8 cellular contexts compared by ENCODE assay signal in genomic region chr3:14434105-14434504, GRCh38. TPM values are rescaled to one million over a fixed set of nuclear protein-coding genes. Genes with fewer than 3 reads are reported as not detected.
DNase-seq lines count a peak whose midpoint lies in the region; ATAC-seq, FAIRE-seq and TF ChIP-seq lines count a peak whose summit lies in the region.

No MANE protein-coding gene starts in this region.

- peaks cover 7% of the 10 kb centered on the region for H4K20me1 ChIP-seq in SK-N-SH (ENCODE audit: insufficient read depth)

- H3K36me3 Mint-ChIP-seq in endodermal cell (ENCODE audit: low read depth) = no peaks in the 10 kb centered on the region

- no peaks in the 10 kb centered on the region for H3K27me3 Mint-ChIP-seq in endodermal cell (ENCODE audit: insufficient read depth)

- H3K4me3 Mint-ChIP-seq in endodermal cell = no peak overlapping the region

- H3K4me3 ChIP-seq in SK-N-SH (ENCODE audit: low read depth in 2 of 2, low read length in 1 of 2) = no peak overlapping the region
- H3K4me3 ChIP-seq in SJSA1 = no peak overlapping the region
- H3K4me3 ChIP-seq in endodermal cell (ENCODE audit: low read length) = no peak overlapping the region
- H3K4me3 ChIP-seq in small intestine (ENCODE audit: low read depth in 1 of 2, low read length in 2 of 2) = no peak overlapping the region

- H3K4me2 ChIP-seq in SK-N-SH = peak overlapping the region; percentile 41; the same call in 1 of the 2 replicates

- no peak for TF ChIP-seq EP300 in SK-N-SH (IDR thresholded peaks at IDR 0.05; ENCODE audit: borderline replicate concordance in 1 of 2, low read depth in 1 of 2, low read length in 1 of 2)

- no peak for DNase-seq in SK-N-SH
- DNase-seq in SJSA1 (ENCODE audit: low read depth in 1 of 2, low spot score in 2 of 2) = no peak
- DNase-seq in endodermal cell = no peak
- no peak for DNase-seq in small intestine
- DNase-seq in COLO668 (lab: John Stamatoyannopoulos, UW; ENCODE audit: unreplicated experiment) = no peak
- no peak for DNase-seq in kidney glomerular epithelial cell (lab: John Stamatoyannopoulos, UW)
- no peak for DNase-seq in mucosa of gallbladder (ENCODE audit: low spot score)

- FAIRE-seq in small intestine (lab: Jason Lieb, UNC) = no peak

- TF ChIP-seq RAD21 in SK-N-SH (IDR thresholded peaks at IDR 0.05; ENCODE audit: low read length) = no peak

- CTCF ChIA-PET in SK-N-SH (lab: Yijun Ruan, JAX) = interaction anchor here (1.7 to 2.0 kb wide), 2 partner anchors 173 to 231 kb away, joined by 6 to 8 read pairs; no protein-coding TSS in a partner anchor

- peaks cover 26% of the 10 kb centered on the region for H3K79me2 ChIP-seq in SK-N-SH (ENCODE audit: insufficient read depth)

- H3K27me3 ChIP-seq in SK-N-SH (ENCODE audit: insufficient read depth) = no peaks in the 10 kb centered on the region
- no peaks in the 10 kb centered on the region for H3K27me3 ChIP-seq in SJSA1 (replicated peaks)
- no peaks in the 10 kb centered on the region for H3K27me3 ChIP-seq in endodermal cell (ENCODE audit: control insufficient read depth, insufficient read depth, low read length, poor library complexity, severe bottlenecking)
- no peaks in the 10 kb centered on the region for H3K27me3 ChIP-seq in small intestine (ENCODE audit: control insufficient read depth in 2 of 2, insufficient read depth in 2 of 2, low read length in 2 of 2)

- TF ChIP-seq CTCF in SK-N-SH (IDR thresholded peaks at IDR 0.05) = no peak
- TF ChIP-seq CTCF in endodermal cell (conservative IDR thresholded peaks at IDR 0.05) = no peak

- no peaks in the 10 kb centered on the region for H3K9me2 ChIP-seq in SK-N-SH

- H3F3A ChIP-seq in SK-N-SH (replicated peaks; ENCODE audit: insufficient read depth) = peaks cover 13% of the 10 kb centered on the region

- H3K9me3 Mint-ChIP-seq in endodermal cell = no peaks in the 10 kb centered on the region

- H3K4me1 Mint-ChIP-seq in endodermal cell = peaks cover 28% of the 10 kb centered on the region

- peak overlapping the region; percentile 32 for H3K27ac Mint-ChIP-seq in endodermal cell

- H2AFZ ChIP-seq in SK-N-SH (ENCODE audit: low read depth) = no peak overlapping the region

- 58% methylated on average over 4 of the region's 4 CpGs for WGBS in SK-N-SH (ENCODE audit: low lambda C conversion rate)
- 90 to 95% methylated on average over 2 to 4 of the region's 4 CpGs for WGBS in endodermal cell (ENCODE audit: insufficient coverage in 1 of 2, insufficient read length in 1 of 2), 2 experiments
- 32 to 56% (median 33%) methylated on average over 4 of the region's 4 CpGs for WGBS in small intestine, 3 donors

- H3K9me3 ChIP-seq in SK-N-SH (no peaks in the 10 kb centered on the region), SJSA1 (replicated peaks) (no peaks in the 10 kb centered on the region), endodermal cell (ENCODE audit: control insufficient read depth, low read length) (no peaks in the 10 kb centered on the region), small intestine (ENCODE audit: control insufficient read depth, low read depth) (no peaks in the 10 kb centered on the region)

- POLR2A ChIA-PET in SK-N-SH (lab: Yijun Ruan, JAX) = no interaction called here

- H3K4me1 ChIP-seq in SK-N-SH (ENCODE audit: control insufficient read depth in 1 of 2, insufficient read depth in 2 of 2, low read depth in 1 of 2, low read length in 1 of 2) = peaks cover 41 to 54% of the 10 kb centered on the region in 2 experiments
- peaks cover 55% of the 10 kb centered on the region for H3K4me1 ChIP-seq in SJSA1 (replicated peaks)
- H3K4me1 ChIP-seq in endodermal cell (ENCODE audit: control insufficient read depth, insufficient read depth, low read length) = peaks cover 7% of the 10 kb centered on the region
- peaks cover 30% of the 10 kb centered on the region in 2 donors for H3K4me1 ChIP-seq in small intestine (ENCODE audit: control insufficient read depth in 2 of 2, insufficient read depth in 1 of 2, low read depth in 1 of 2, low read length in 1 of 2)

- H3K36me3 ChIP-seq in SK-N-SH (replicated peaks in 1 of 2; ENCODE audit: control insufficient read depth in 1 of 2, insufficient read depth in 2 of 2, low read length in 1 of 2) = peaks cover 0 to 8% of the 10 kb centered on the region in 2 experiments
- peaks cover 34% of the 10 kb centered on the region for H3K36me3 ChIP-seq in SJSA1
- H3K36me3 ChIP-seq in endodermal cell (ENCODE audit: control insufficient read depth, insufficient read depth, low read length) = no peaks in the 10 kb centered on the region
- H3K36me3 ChIP-seq in small intestine (ENCODE audit: control insufficient read depth in 2 of 2, insufficient read depth in 2 of 2, low read length in 2 of 2) = no peaks in the 10 kb centered on the region

- no peak for ATAC-seq in SK-N-SH treated with all-trans-retinoic acid at 6 μM for 48 hours

- H3K9ac ChIP-seq in SK-N-SH (no peak overlapping the region), endodermal cell (ENCODE audit: extremely low read depth, low read length, poor library complexity, severe bottlenecking) (no peak overlapping the region)

- no peak overlapping the region for H3K27ac ChIP-seq in SK-N-SH (ENCODE audit: low read depth in 2 of 2, low read length in 1 of 2)
- peak overlapping the region; percentile 2; the same call in 1 of the 2 replicates for H3K27ac ChIP-seq in SJSA1
- H3K27ac ChIP-seq in endodermal cell (ENCODE audit: low read depth, low read length) = no peak overlapping the region
- H3K27ac ChIP-seq in small intestine (ENCODE audit: low read depth in 1 of 2, low read length in 1 of 2) = peak overlapping the region; percentile 64 to 77

TF ChIP-seq in SK-N-SH, 30 proteins besides CTCF, POLR2A, EP300 and RAD21 (continues in another document):
- TF ChIP-seq MXI1 (IDR thresholded peaks at IDR 0.05; ENCODE audit: low read depth, low read length) (no peak), JUND (IDR thresholded peaks at IDR 0.05) (no peak), SMC3 (IDR thresholded peaks at IDR 0.05; ENCODE audit: low read depth, low read length) (no peak), SIN3A (IDR thresholded peaks at IDR 0.05; ENCODE audit: borderline replicate concordance, low read depth, low read length) (no peak), IRF3 (IDR thresholded peaks at IDR 0.05; ENCODE audit: low read depth, low read length) (no peak), USF1 (IDR thresholded peaks at IDR 0.05; ENCODE audit: borderline replicate concordance, low read depth) (no peak), NFIC (IDR thresholded peaks at IDR 0.05; ENCODE audit: borderline replicate concordance) (no peak), FOXM1 (IDR thresholded peaks at IDR 0.05; ENCODE audit: low read depth) (no peak), MEF2A (IDR thresholded peaks at IDR 0.05; ENCODE audit: borderline replicate concordance, low read depth) (no peak)

TF ChIP-seq in SK-N-SH treated with all-trans-retinoic acid at 6 μM for 48 hours, 23 proteins besides CTCF, POLR2A, EP300 and RAD21:
- TF ChIP-seq SNAI2 (CRISPR knock-in tag; IDR thresholded peaks at IDR 0.05) (no peak), OSR1 (CRISPR knock-in tag; IDR thresholded peaks at IDR 0.05) (no peak), ZFP30 (CRISPR knock-in tag; IDR thresholded peaks at IDR 0.05) (no peak), ISL1 (CRISPR knock-in tag; IDR thresholded peaks at IDR 0.05) (no peak), ZC3H10 (CRISPR knock-in tag; IDR thresholded peaks at IDR 0.05) (no peak), ESRRG (CRISPR knock-in tag; IDR thresholded peaks at IDR 0.05) (no peak), BACH2 (CRISPR knock-in tag; IDR thresholded peaks at IDR 0.05; ENCODE audit: borderline replicate concordance) (no peak), POU6F1 (CRISPR knock-in tag; IDR thresholded peaks at IDR 0.05; ENCODE audit: borderline replicate concordance, low read depth) (no peak), CREB5 (CRISPR knock-in tag; IDR thresholded peaks at IDR 0.05; ENCODE audit: low read depth) (no peak), ZNF8 (CRISPR knock-in tag; IDR thresholded peaks at IDR 0.05) (no peak), TCF4 (CRISPR knock-in tag; IDR thresholded peaks at IDR 0.05; ENCODE audit: borderline replicate concordance) (no peak), ZFP3 (CRISPR knock-in tag; IDR thresholded peaks at IDR 0.05) (no peak)
TF ChIP-seq in SK-N-SH treated with all-trans-retinoic acid at 6 μM for 48 hours: peak in this region for 0.

RNA-seq across cellular contexts. Expression of gene SLC6A6, which starts 31.7 kb away (rescaled TPM):
- polyA plus RNA-seq in SK-N-SH (2012; rRNA removed) (19.1 and 22.0 TPM in 2 replicates), small intestine (10 to 100 TPM in 1 of 3 donors, 1 to 10 TPM in 2; 6.9 to 10.8 (median 8.6) TPM)
- polyA plus RNA-seq in SK-N-SH (2012; cell fraction: cytosol; rRNA removed) = 13.1 and 16.4 TPM in 2 replicates
- 30.9 and 43.9 TPM in 2 replicates for polyA plus RNA-seq in SK-N-SH (2012; cell fraction: nucleus; rRNA removed)
- 36.0 and 49.4 TPM in 2 replicates for total RNA-seq in SJSA1 (2014; rRNA removed; shearing (Covaris generic))
- total RNA-seq in endodermal cell (10 to 100 TPM; 43.1 to 56.5 TPM), mucosa of gallbladder (63.2 TPM)
- 25.6 TPM for polyA plus RNA-seq in endodermal cell (2013, experiment 1 of 2)
- polyA plus RNA-seq in endodermal cell (2013, experiment 2 of 2) = 24.6 TPM

Comparison
In these comparisons a context has a peak if more than half of its experiments do, and no peak if none do; other contexts are left out.
1. H3K27ac ChIP-seq: peak in SJSA1 (single experiment) and small intestine (2 of 2); none in SK-N-SH (0 of 2) and endodermal cell (single experiment).